In genomic region chr5:91494447-91495001, GRCh38 we compare ENCODE assay signal across 15 cellular contexts.
DNase-seq lines count a peak whose midpoint lies in the region; ATAC-seq, FAIRE-seq and TF ChIP-seq lines count a peak whose summit lies in the region.
"Had no signal": no experiment of that assay in that cellular context is flagged by ENCODE, and none has a peak within 500 bp of the region (broad histone marks: within the 10 kb centered on the region; RNA-seq: fewer than 3 reads in every experiment).

No MANE protein-coding gene starts in this region.

- intact Hi-C loops in natural killer cell (cut with micrococcal nuclease), result no loop called here

- H2BK20ac ChIP-seq in H1 (ENCODE audit: low read length), result no peak overlapping the region

- no peak for TF ChIP-seq RAD21 in H1 (IDR thresholded peaks at IDR 0.05 in 1 of 2, conservative IDR thresholded peaks at IDR 0.05 in 1 of 2; ENCODE audit: low read depth in 2 of 2, low read length in 2 of 2)

- no peak for FAIRE-seq in H1 (lab: Jason Lieb, UNC)

- no peak overlapping the region for H3K18ac ChIP-seq in H1 (ENCODE audit: extremely low read depth, low read length)

- H4K8ac ChIP-seq in H1 (ENCODE audit: extremely low read depth, insufficient read depth, low read length), result no peak overlapping the region

- H3K4me1 Mint-ChIP-seq in natural killer cell treated with Interleukin-12 subunit alpha and Interleukin-12 subunit beta and Interleukin-15 and Interleukin-18, amount 100 ng/mL, for 72 hours (ENCODE audit: low read depth in 2 of 2), result peaks cover 10 to 21% of the 10 kb centered on the region in 2 donors
- peaks cover 20 to 21% of the 10 kb centered on the region in 2 donors for H3K4me1 Mint-ChIP-seq in natural killer cell

- H3K27ac ChIP-seq in H1 (ENCODE audit: low read depth, low read length), result no peak overlapping the region
- H3K27ac ChIP-seq: 22Rv1, BLaER1 had no signal

- H3K4me3 ChIP-seq in H1 (ENCODE audit: extremely low read depth in 1 of 4, insufficient read depth in 2 of 4, low read depth in 3 of 4, low read length in 4 of 4), result no peak overlapping the region
- H3K4me3 ChIP-seq: BLaER1 had no signal

- H3K9ac ChIP-seq in H1 (replicated peaks in 1 of 4; ENCODE audit: extremely low read depth in 1 of 4, low read depth in 3 of 4, low read length in 3 of 4), result no peak overlapping the region
- H3K9ac ChIP-seq: BLaER1 had no signal

- no peaks in the 10 kb centered on the region for H3K9me3 ChIP-seq in H1 (ENCODE audit: insufficient read depth in 2 of 2, low read depth in 1 of 2, low read length in 1 of 2)
- H3K9me3 ChIP-seq: BLaER1 had no signal

- no peak overlapping the region for H4K5ac ChIP-seq in H1 (ENCODE audit: insufficient read length, low read depth, low read length)

- no peak overlapping the region for H4K91ac ChIP-seq in H1 (replicated peaks; ENCODE audit: insufficient read length, low read length)

- peak overlapping the region; percentile 19 for H3K56ac ChIP-seq in H1 (replicated peaks; ENCODE audit: insufficient read length, low read depth, low read length)

- no peaks in the 10 kb centered on the region for H3K27me3 Mint-ChIP-seq in natural killer cell treated with Interleukin-12 subunit alpha and Interleukin-12 subunit beta and Interleukin-15 and Interleukin-18, amount 100 ng/mL, for 72 hours
- H3K27me3 Mint-ChIP-seq in natural killer cell (ENCODE audit: low read depth in 2 of 2), result no peaks in the 10 kb centered on the region
- H3K27me3 Mint-ChIP-seq: CD4-positive, alpha-beta T cell had no signal

- TF ChIP-seq EP300 in H1 (IDR thresholded peaks at IDR 0.05; ENCODE audit: borderline replicate concordance in 1 of 2, low read depth in 2 of 2, low read length in 2 of 2), result no peak

- no peaks in the 10 kb centered on the region; a peak in 1 of 7 replicates for H3K4me1 ChIP-seq in H1 (replicated peaks in 1 of 4; ENCODE audit: control insufficient read depth in 3 of 4, insufficient read depth in 4 of 4, low read length in 3 of 4)

- TF ChIP-seq CTCF in natural killer cell (IDR thresholded peaks at IDR 0.05), result no peak
- TF ChIP-seq CTCF in H1 (IDR thresholded peaks at IDR 0.05; ENCODE audit: control extremely low read depth in 1 of 3, insufficient read depth in 1 of 3, low read depth in 1 of 3, low read length in 3 of 3), result no peak

- no peak overlapping the region for H2BK120ac ChIP-seq in H1 (replicated peaks; ENCODE audit: low read depth, low read length)

- no peak overlapping the region for H2BK15ac ChIP-seq in H1 (ENCODE audit: low read length)

- POLR2A ChIA-PET in H1 (lab: Charles Lee; ENCODE audit: partially characterized antibody) (no interaction called here), HEK293T (lab: Yijun Ruan, JAX) (no interaction called here)

- CTCF ChIA-PET in H1 (lab: Charles Lee; ENCODE audit: partially characterized antibody) (interaction anchor here (0.7 to 0.8 kb wide), 3 partner anchors 38 to 142 kb away, joined by 3 read pairs; no protein-coding TSS in a partner anchor), HEK293T (lab: Yijun Ruan, JAX) (interaction anchor here (1.3 kb wide), 1 partner anchor 75 kb away, joined by 3 read pairs; no protein-coding TSS in a partner anchor)

- H2BK5ac ChIP-seq in H1 (ENCODE audit: low read depth, low read length), result no peak overlapping the region

- no peaks in the 10 kb centered on the region for H3K27me3 ChIP-seq in H1 (replicated peaks in 1 of 4; ENCODE audit: control insufficient read depth in 3 of 4, extremely low read depth in 1 of 4, insufficient read depth in 3 of 4, low read length in 3 of 4)
- H3K27me3 ChIP-seq: BLaER1 had no signal

- H3K79me1 ChIP-seq in H1 (ENCODE audit: low read depth, low read length), result no peaks in the 10 kb centered on the region

- peak; percentile 29 for DNase-seq in NOMO-1 treated with DMSO at 0.1 percent for 48 hours (lab: John Stamatoyannopoulos, UW; ENCODE audit: unreplicated experiment)
- no peak for DNase-seq in NOMO-1 treated with dmso at 0.1 percent for 144 hours (lab: John Stamatoyannopoulos, UW; ENCODE audit: unreplicated experiment)
- no peak for DNase-seq in natural killer cell treated with Interleukin-12 subunit alpha and Interleukin-12 subunit beta and Interleukin-15 and Interleukin-18, amount 100 ng/mL, for 72 hours (ENCODE audit: low spot score)
- DNase-seq in natural killer cell, result no peak
- no peak for DNase-seq in H1 (ENCODE audit: low read depth in 1 of 2, low spot score in 2 of 2)
- DNase-seq in HEK293T (ENCODE audit: extremely low spot score), result no peak
- no peak for DNase-seq in stimulated activated CD4-positive, alpha-beta T cell treated with anti-CD3 and anti-CD28 coated beads, Interleukin-4, amount 100 ng/mL, for 24 hours
- DNase-seq: AML-193; Calu3; CD4-positive, alpha-beta T cell; DMS 273 treated with DMSO at 0.1 percent for 48 hours; H7 had no signal

- no peak overlapping the region for H3K4ac ChIP-seq in H1 (replicated peaks; ENCODE audit: insufficient read length, low read depth, low read length)

- H3K14ac ChIP-seq in H1 (ENCODE audit: insufficient read length), result no peak overlapping the region

- H3K23me2 ChIP-seq in H1 (ENCODE audit: low read depth, low read length), result no peaks in the 10 kb centered on the region; the same call in 1 of the 2 replicates

- WGBS in H1 (ENCODE audit: extremely low coverage in 1 of 2, insufficient coverage in 1 of 2, insufficient read length in 1 of 2, insufficient replicate concordance in 2 of 2, low coverage in 1 of 2, low lambda C conversion rate in 2 of 2, missing lambda C conversion rate in 1 of 2), 2 experiments, result 81% methylated on average over 4 of the region's 4 CpGs; no CpG with 5 or more reads in 1 of the 2 experiments

- no peaks in the 10 kb centered on the region for H3K9me3 Mint-ChIP-seq in natural killer cell treated with Interleukin-12 subunit alpha and Interleukin-12 subunit beta and Interleukin-15 and Interleukin-18, amount 100 ng/mL, for 72 hours
- no peaks in the 10 kb centered on the region for H3K9me3 Mint-ChIP-seq in natural killer cell
- H3K9me3 Mint-ChIP-seq: CD4-positive, alpha-beta T cell had no signal

- H3K4me3 Mint-ChIP-seq in natural killer cell treated with Interleukin-12 subunit alpha and Interleukin-12 subunit beta and Interleukin-15 and Interleukin-18, amount 100 ng/mL, for 72 hours, result peak overlapping the region; percentile 34
- H3K4me3 Mint-ChIP-seq in natural killer cell, result no peak overlapping the region
- H3K4me3 Mint-ChIP-seq: CD4-positive, alpha-beta T cell had no signal

- no peaks in the 10 kb centered on the region for H3K36me3 ChIP-seq in H1 (ENCODE audit: control insufficient read depth in 2 of 4, insufficient read depth in 4 of 4, low read length in 3 of 4)
- H3K36me3 ChIP-seq: BLaER1 had no signal

- peak overlapping the region in 1 of 2 donors; percentile 43 for H3K27ac Mint-ChIP-seq in natural killer cell treated with Interleukin-12 subunit alpha and Interleukin-12 subunit beta and Interleukin-15 and Interleukin-18, amount 100 ng/mL, for 72 hours
- no peak overlapping the region for H3K27ac Mint-ChIP-seq in natural killer cell
- H3K27ac Mint-ChIP-seq: CD4-positive, alpha-beta T cell had no signal

- H2BK12ac ChIP-seq in H1 (ENCODE audit: low read depth, low read length), result no peak overlapping the region

- no peak for TF ChIP-seq POLR2A in H1 (IDR thresholded peaks at IDR 0.05; ENCODE audit: control extremely low read depth in 1 of 2, low read depth in 2 of 2, low read length in 2 of 2)

- peak in 1 of 2 donors; percentile 78 for ATAC-seq in natural killer cell treated with Interleukin-12 subunit alpha and Interleukin-12 subunit beta and Interleukin-15 and Interleukin-18, amount 100 ng/mL, for 72 hours
- ATAC-seq in natural killer cell (no peak), HG03342 (IDR thresholded peaks at IDR 0.05; ENCODE audit: unreplicated experiment) (no peak)

- no peaks in the 10 kb centered on the region for H3K36me3 Mint-ChIP-seq in natural killer cell treated with Interleukin-12 subunit alpha and Interleukin-12 subunit beta and Interleukin-15 and Interleukin-18, amount 100 ng/mL, for 72 hours
- no peaks in the 10 kb centered on the region for H3K36me3 Mint-ChIP-seq in natural killer cell

- H3K79me2 ChIP-seq in H1 (ENCODE audit: control insufficient read depth in 1 of 2, insufficient read depth in 2 of 2, low read length in 2 of 2), result no peaks in the 10 kb centered on the region

- no peak overlapping the region for H2AFZ ChIP-seq in H1 (ENCODE audit: low read length)

- no peaks in the 10 kb centered on the region for H4K20me1 ChIP-seq in H1 (replicated peaks in 1 of 2; ENCODE audit: control insufficient read depth in 1 of 2, insufficient read depth in 2 of 2, low read length in 2 of 2)
- H4K20me1 ChIP-seq: BLaER1 had no signal

- no peak overlapping the region for H3K4me2 ChIP-seq in H1 (ENCODE audit: insufficient read depth in 1 of 2, low read depth in 2 of 2, low read length in 2 of 2)
- H3K4me2 ChIP-seq: BLaER1 had no signal

- H2AK5ac ChIP-seq in H1 (ENCODE audit: low read depth, low read length), result no peak overlapping the region

- H3K23ac ChIP-seq in H1 (ENCODE audit: insufficient read length), result no peak overlapping the region

TF ChIP-seq in H1, 55 proteins besides CTCF, POLR2A, EP300 and RAD21:
- TF ChIP-seq POLR2AphosphoS5 (IDR thresholded peaks at IDR 0.05; ENCODE audit: low read depth, low read length) (no peak), CTBP2 (IDR thresholded peaks at IDR 0.05; ENCODE audit: borderline replicate concordance, insufficient read depth, insufficient read length, low read length) (no peak), CBX5 (IDR thresholded peaks at IDR 0.05; ENCODE audit: low read depth, low read length) (no peak), HDAC6 (IDR thresholded peaks at IDR 0.05; ENCODE audit: low read depth, low read length) (no peak), CREB1 (IDR thresholded peaks at IDR 0.05) (no peak)

TF ChIP-seq in HEK293T, 16 proteins besides CTCF, POLR2A, EP300 and RAD21 (continues in another document):
- no peak for TF ChIP-seq TARDBP (IDR thresholded peaks at IDR 0.05)
- no peak for TF ChIP-seq FOXM1 (IDR thresholded peaks at IDR 0.05; ENCODE audit: borderline replicate concordance)
- TF ChIP-seq ZNF384 (IDR thresholded peaks at IDR 0.05), result no peak
- no peak for TF ChIP-seq NFRKB (IDR thresholded peaks at IDR 0.05)
- TF ChIP-seq CTBP1 (IDR thresholded peaks at IDR 0.05; ENCODE audit: borderline replicate concordance), result no peak
- no peak for TF ChIP-seq BHLHE40 (IDR thresholded peaks at IDR 0.05; ENCODE audit: borderline replicate concordance)
- TF ChIP-seq FOXA1 (IDR thresholded peaks at IDR 0.05), result no peak
- TF ChIP-seq FOXK2 (IDR thresholded peaks at IDR 0.05), result no peak
- no peak for TF ChIP-seq L3MBTL2 (conservative IDR thresholded peaks at IDR 0.05)
- TF ChIP-seq ARNT (IDR thresholded peaks at IDR 0.05), result no peak
- no peak for TF ChIP-seq SP1 (IDR thresholded peaks at IDR 0.05)
- TF ChIP-seq ELF4 (IDR thresholded peaks at IDR 0.05), result no peak
- TF ChIP-seq SUZ12 (IDR thresholded peaks at IDR 0.05), result no peak
- no peak for TF ChIP-seq LEF1 (IDR thresholded peaks at IDR 0.05; ENCODE audit: borderline replicate concordance)
- TF ChIP-seq HDGF (IDR thresholded peaks at IDR 0.05; ENCODE audit: borderline replicate concordance), result no peak
